Comparison of ENCODE assay signal across 9 cellular contexts in the genomic region with DNA sequence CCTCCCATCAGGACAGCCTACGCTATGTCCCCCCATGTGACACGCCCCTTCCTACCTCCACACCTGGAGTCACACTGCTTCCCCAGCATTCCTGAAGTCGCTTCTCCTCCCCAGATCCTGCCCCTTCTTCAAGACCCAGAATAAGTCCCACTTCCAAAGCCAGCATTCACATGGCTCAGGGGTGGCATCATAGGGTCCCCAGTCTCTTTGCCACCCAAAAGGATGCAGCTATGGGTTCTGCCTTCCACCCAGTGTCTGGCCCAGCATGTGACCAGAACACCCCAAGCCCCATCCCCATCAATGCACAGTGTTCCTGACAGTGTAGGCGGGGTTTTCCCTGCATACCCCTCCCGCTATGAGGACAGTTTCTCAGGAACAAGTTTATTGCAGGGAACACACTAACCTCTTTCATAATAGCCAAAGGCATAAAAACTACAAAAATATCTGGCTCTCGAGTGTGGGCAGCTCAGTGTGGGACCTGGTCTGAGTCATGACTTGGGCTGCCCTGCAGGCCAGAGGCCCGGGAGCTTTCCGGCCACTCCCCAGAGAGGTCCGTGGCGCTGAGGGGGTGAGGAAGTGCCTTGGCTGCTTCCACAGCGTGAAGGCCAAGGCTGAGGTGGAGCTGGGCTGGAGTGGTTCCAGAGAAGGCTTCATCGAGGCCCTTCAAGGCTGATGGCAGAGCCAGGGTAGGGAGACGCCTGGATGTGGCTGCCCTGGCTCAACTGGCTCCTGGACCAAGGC. TPM values are rescaled to one million over a fixed set of nuclear protein-coding genes. Genes with fewer than 3 reads are reported as not detected.
DNase-seq lines count a peak whose midpoint lies in the region; ATAC-seq and TF ChIP-seq lines count a peak whose summit lies in the region.
"Had no signal": no experiment of that assay in that cellular context is flagged by ENCODE, and none has a peak within 500 bp of the region (broad histone marks: within the 10 kb centered on the region; RNA-seq: fewer than 3 reads in every experiment).

No MANE protein-coding gene starts in this region.

- H4K20me1 ChIP-seq in osteoblast (ENCODE audit: insufficient read depth, low read length): no peaks in the 10 kb centered on the region

- H3K27me3 ChIP-seq in SJCRH30: no peaks in the 10 kb centered on the region
- no peaks in the 10 kb centered on the region for H3K27me3 ChIP-seq in osteoblast (ENCODE audit: insufficient read depth, low read length)

- DNase-seq in AG09319 (ENCODE audit: extremely low read depth, low read depth) (peak; percentile 93), SJCRH30 (peak; percentile 36 to 39), fibroblast of peridontal ligament (ENCODE audit: extremely low read depth) (peak; percentile 82), osteoblast (ENCODE audit: insufficient read length, low spot score, missing footprints) (peak; percentile 99), NAMALWA (ENCODE audit: low spot score) (no peak)

- TF ChIP-seq CTCF in AG09319 (IDR thresholded peaks at IDR 0.05; ENCODE audit: low read depth, low read length) (no peak), osteoblast (IDR thresholded peaks at IDR 0.05; ENCODE audit: extremely low read depth, low read depth, low read length) (no peak)

- H3K27ac ChIP-seq in SJCRH30 (no peak overlapping the region; the same call in 1 of the 2 replicates), osteoblast (ENCODE audit: low read depth, low read length) (peak overlapping the region; percentile 86)

- H3K4me2 ChIP-seq in osteoblast (ENCODE audit: insufficient read depth, low read length): peak overlapping the region; percentile 16

- H3K9me3 ChIP-seq in SJCRH30 (replicated peaks): no peaks in the 10 kb centered on the region
- H3K9me3 ChIP-seq in osteoblast (ENCODE audit: low read depth, low read length): no peaks in the 10 kb centered on the region
- H3K9me3 ChIP-seq: Caco-2 had no signal

- ATAC-seq in GM18907 (IDR thresholded peaks at IDR 0.05; ENCODE audit: unreplicated experiment): no peak
- no peak for ATAC-seq in HG03135 (IDR thresholded peaks at IDR 0.05; ENCODE audit: unreplicated experiment)
- no peak for ATAC-seq in HG02588 (IDR thresholded peaks at IDR 0.05; ENCODE audit: unreplicated experiment)

- H3K4me3 ChIP-seq in SJCRH30: no peak overlapping the region
- H3K4me3 ChIP-seq in osteoblast (ENCODE audit: insufficient read depth, low read length): no peak overlapping the region

- H3K4me1 ChIP-seq in SJCRH30 (peaks cover 48% of the 10 kb centered on the region), osteoblast (ENCODE audit: insufficient read depth, low read length) (peaks cover 41% of the 10 kb centered on the region)
- H3K4me1 ChIP-seq: Caco-2 had no signal

- H3K36me3 ChIP-seq in SJCRH30: peaks cover 4% of the 10 kb centered on the region
- no peaks in the 10 kb centered on the region for H3K36me3 ChIP-seq in osteoblast (ENCODE audit: insufficient read depth, low read length)

- H3K79me2 ChIP-seq in osteoblast (ENCODE audit: insufficient read depth, low read length): no peaks in the 10 kb centered on the region

- H2AFZ ChIP-seq in osteoblast (ENCODE audit: low read length): peak overlapping the region; percentile 39

RNA-seq across cellular contexts. Expression of a gene that starts 5.8 kb away (rescaled TPM):
- total RNA-seq in SJCRH30 (2014; rRNA removed; shearing (Covaris generic)): 19.8 and 27.7 TPM in 2 replicates
- total RNA-seq in osteoblast: 77.5 and 106 TPM in 2 replicates
- total RNA-seq: Caco-2 had no signal

RNA-seq across cellular contexts. Expression of a gene that starts 23.3 kb away (rescaled TPM):
- 67.8 and 94.4 TPM in 2 replicates for total RNA-seq in SJCRH30 (2014; rRNA removed; shearing (Covaris generic))
- total RNA-seq in osteoblast: under 0.01 and 0.36 TPM in 2 replicates

RNA-seq across cellular contexts. Expression of a gene that starts 48.9 kb away (rescaled TPM):
- 0.30 TPM in 1 of 2 replicates, not detected in the other for total RNA-seq in SJCRH30 (2014; rRNA removed; shearing (Covaris generic))
- total RNA-seq in osteoblast: under 0.01 TPM in 1 of 2 replicates, not detected in the other
- total RNA-seq: Caco-2 had no signal

RNA-seq across cellular contexts. Expression of a gene that starts 56.9 kb away (rescaled TPM):
- 0.38 and 1.2 TPM in 2 replicates for total RNA-seq in SJCRH30 (2014; rRNA removed; shearing (Covaris generic))
- 0.29 TPM in 1 of 2 replicates, not detected in the other for total RNA-seq in osteoblast
- total RNA-seq: Caco-2 had no signal

Comparison
In these comparisons a context has a peak if more than half of its experiments do, and no peak if none do; other contexts are left out.
1. RNA of a gene that starts 23.3 kb away (total RNA-seq): 67.8 to 94.4 TPM in SJCRH30; under 0.01 to 0.36 TPM in osteoblast; every median in the first group is over 10 times any median in the second.